23 cellular contexts compared by ENCODE assay signal in the genomic region with DNA sequence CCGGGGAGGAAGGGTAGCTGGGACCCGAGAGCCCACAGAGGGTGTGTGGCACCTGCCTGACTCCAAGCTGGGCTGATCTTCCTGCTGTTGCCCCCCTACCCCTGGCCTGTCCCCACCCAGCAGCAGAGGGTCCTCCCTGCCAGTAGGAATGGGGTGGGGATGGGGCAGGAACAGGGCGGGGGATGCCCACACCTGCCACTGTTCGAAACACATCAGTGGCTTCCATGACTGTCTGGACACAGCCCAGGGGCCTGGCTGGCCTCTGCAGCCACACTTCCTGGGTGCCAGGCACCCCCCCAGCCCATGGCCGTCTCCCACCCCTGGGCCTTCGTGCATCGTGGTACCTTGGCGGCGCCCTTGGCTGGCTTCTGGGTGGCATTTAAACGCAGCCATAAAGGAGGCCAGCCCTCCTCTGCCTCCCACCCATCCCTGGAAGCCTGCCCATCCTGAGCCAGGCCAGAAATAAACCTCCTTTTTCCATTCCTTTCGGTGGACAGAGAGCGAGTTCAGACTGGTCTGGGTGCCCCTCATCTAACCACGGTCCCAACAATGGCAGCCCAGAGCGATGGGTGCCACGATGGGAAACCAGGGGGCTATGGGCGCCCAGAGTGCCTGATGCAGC. TPM values are rescaled to one million over a fixed set of nuclear protein-coding genes. Genes with fewer than 3 reads are reported as not detected.
DNase-seq lines count a peak whose midpoint lies in the region; FAIRE-seq and TF ChIP-seq lines count a peak whose summit lies in the region.
"Had no signal": no experiment of that assay in that cellular context is flagged by ENCODE, and none has a peak within 500 bp of the region (broad histone marks: within the 10 kb centered on the region; RNA-seq: fewer than 3 reads in every experiment).

No MANE protein-coding gene starts in this region.

- H3K4me3 ChIP-seq in astrocyte (ENCODE audit: insufficient read depth, low read depth, low read length) (no peak overlapping the region), esophagus muscularis mucosa (peak overlapping the region in 3 of 4 donors; percentile 9 to 33 (median 31)), prostate gland (no peak overlapping the region), uterus (peak overlapping the region; percentile 31 to 48)
- H3K4me3 ChIP-seq: GM12878, PC-9 had no signal

- H3K27ac Mint-ChIP-seq in astrocyte (ENCODE audit: unreplicated experiment), result no peak overlapping the region
- H3K27ac Mint-ChIP-seq in activated naive CD4-positive, alpha-beta T cell treated with anti-CD3 and anti-CD28 coated beads, Interleukin-2, amount 10 ng/mL, durations not matched to agents 7 days and 5 days, result no peak overlapping the region
- H3K27ac Mint-ChIP-seq: B cell had no signal

- H3K9me3 Mint-ChIP-seq in astrocyte (ENCODE audit: unreplicated experiment), result no peaks in the 10 kb centered on the region
- H3K9me3 Mint-ChIP-seq in activated naive CD4-positive, alpha-beta T cell treated with anti-CD3 and anti-CD28 coated beads, Interleukin-2, amount 10 ng/mL, durations not matched to agents 7 days and 5 days, result no peaks in the 10 kb centered on the region
- H3K9me3 Mint-ChIP-seq: CD8-positive, alpha-beta T cell had no signal

- H3K9ac ChIP-seq in astrocyte (ENCODE audit: low read length), result peak overlapping the region; percentile 65

- H3K4me1 Mint-ChIP-seq in astrocyte (ENCODE audit: low read depth, unreplicated experiment), result peaks cover 3% of the 10 kb centered on the region
- H3K4me1 Mint-ChIP-seq in activated naive CD4-positive, alpha-beta T cell treated with anti-CD3 and anti-CD28 coated beads, Interleukin-2, amount 10 ng/mL, durations not matched to agents 7 days and 5 days, result peaks cover 10% of the 10 kb centered on the region
- H3K4me1 Mint-ChIP-seq: B cell had no signal

- H2AFZ ChIP-seq in astrocyte (ENCODE audit: low read depth, low read length), result no peak overlapping the region
- H2AFZ ChIP-seq: PC-9 had no signal

- CTCF ChIA-PET in activated naive CD4-positive, alpha-beta T cell treated with anti-CD3 and anti-CD28 coated beads, Interleukin-2, amount 10 ng/mL, durations not matched to agents 7 days and 5 days (lab: Charles Lee), result no interaction called here

- TF ChIP-seq CTCF in astrocyte (IDR thresholded peaks at IDR 0.05; ENCODE audit: insufficient read depth, low read depth, low read length), result no peak
- TF ChIP-seq CTCF in esophagus muscularis mucosa (IDR thresholded peaks at IDR 0.05), result no peak
- no peak for TF ChIP-seq CTCF in prostate gland (IDR thresholded peaks at IDR 0.05)
- TF ChIP-seq CTCF in uterus (IDR thresholded peaks at IDR 0.05), result no peak

- FAIRE-seq in astrocyte (lab: Jason Lieb, UNC), result no peak
- FAIRE-seq: GM12878 had no signal

- H3K4me1 ChIP-seq in astrocyte (ENCODE audit: insufficient read depth, low read length), result peaks cover 44% of the 10 kb centered on the region
- H3K4me1 ChIP-seq in esophagus muscularis mucosa, result peaks cover 5 to 66% (median 54%) of the 10 kb centered on the region in 4 donors
- H3K4me1 ChIP-seq in prostate gland (replicated peaks), result no peaks in the 10 kb centered on the region
- H3K4me1 ChIP-seq in uterus, result peaks cover 13 to 25% of the 10 kb centered on the region in 2 donors
- H3K4me1 ChIP-seq: Caco-2 had no signal

- H3K36me3 Mint-ChIP-seq in astrocyte (ENCODE audit: low read depth, unreplicated experiment), result no peaks in the 10 kb centered on the region
- H3K36me3 Mint-ChIP-seq in activated naive CD4-positive, alpha-beta T cell treated with anti-CD3 and anti-CD28 coated beads, Interleukin-2, amount 10 ng/mL, durations not matched to agents 7 days and 5 days, result no peaks in the 10 kb centered on the region
- H3K36me3 Mint-ChIP-seq: CD8-positive, alpha-beta T cell had no signal

- no peak for TF ChIP-seq POLR2A in esophagus muscularis mucosa (IDR thresholded peaks at IDR 0.05; ENCODE audit: low read depth)
- no peak for TF ChIP-seq POLR2A in prostate gland (IDR thresholded peaks at IDR 0.05)
- no peak for TF ChIP-seq POLR2A in uterus (IDR thresholded peaks at IDR 0.05)

- H3K27me3 ChIP-seq in astrocyte (ENCODE audit: insufficient read depth, low read length) (no peaks in the 10 kb centered on the region), esophagus muscularis mucosa (no peaks in the 10 kb centered on the region), prostate gland (replicated peaks; ENCODE audit: insufficient read depth) (no peaks in the 10 kb centered on the region), uterus (no peaks in the 10 kb centered on the region)

- no peaks in the 10 kb centered on the region for H3K36me3 ChIP-seq in astrocyte (ENCODE audit: insufficient read depth, low read length)
- no peaks in the 10 kb centered on the region for H3K36me3 ChIP-seq in esophagus muscularis mucosa
- no peaks in the 10 kb centered on the region for H3K36me3 ChIP-seq in prostate gland
- no peaks in the 10 kb centered on the region for H3K36me3 ChIP-seq in uterus

- H3K79me2 ChIP-seq in astrocyte (ENCODE audit: insufficient read depth, low read length), result no peaks in the 10 kb centered on the region

- H4K20me1 ChIP-seq in astrocyte (ENCODE audit: insufficient read depth, low read length), result no peaks in the 10 kb centered on the region

- DNase-seq in astrocyte (ENCODE audit: low read depth) (no peak), esophagus muscularis mucosa (ENCODE audit: extremely low spot score) (no peak), prostate gland (ENCODE audit: low spot score) (no peak), uterus (peak; percentile 68), HuH-7.5 (ENCODE audit: low spot score) (no peak), kidney glomerular epithelial cell (lab: John Stamatoyannopoulos, UW) (no peak)
- no peak for DNase-seq in activated naive CD4-positive, alpha-beta T cell treated with anti-CD3 and anti-CD28 coated beads, Interleukin-2, amount 10 ng/mL, durations not matched to agents 7 days and 5 days
- DNase-seq: Caco-2, DMS79, GDM1, NCI-H1048, NCI-H1417, NCI-H1694, NCI-H2029 treated with DMSO at 0.1 percent for 48 hours, NCI-H2227 treated with DMSO at 0.1 percent for 48 hours, NCI-H526 treated with DMSO at 0.1 percent for 48 hours, PC-9, SHP77 treated with DMSO at 0.1 percent for 48 hours had no signal

- no peak for TF ChIP-seq EP300 in esophagus muscularis mucosa (IDR thresholded peaks at IDR 0.05)

- H3K27ac ChIP-seq in astrocyte (ENCODE audit: low read depth, low read length) (no peak overlapping the region), esophagus muscularis mucosa (replicated peaks in 1 of 4) (peak overlapping the region; percentile 70 to 89 (median 82)), prostate gland (peak overlapping the region; percentile 4 to 26), uterus (peak overlapping the region; percentile 93 to 99)
- H3K27ac ChIP-seq: C4-2B, HL-60, PC-9 had no signal

- intact Hi-C loops in esophagus muscularis mucosa (cut with DNase I), result no loop called here
- intact Hi-C loops in prostate gland (cut with DNase I), result no loop called here
- intact Hi-C loops in uterus (cut with DNase I; ENCODE audit: low total_unique reads), result no loop called here

- WGBS in esophagus muscularis mucosa, result 69% methylated on average over 6 of the region's 16 CpGs
- WGBS in prostate gland, result 46% methylated on average over 16 of the region's 16 CpGs

- H3K4me2 ChIP-seq in astrocyte (ENCODE audit: low read length), result no peak overlapping the region
- H3K4me2 ChIP-seq: PC-9 had no signal

- peaks cover 11% of the 10 kb centered on the region for H3K27me3 Mint-ChIP-seq in astrocyte (ENCODE audit: low read depth, unreplicated experiment)
- H3K27me3 Mint-ChIP-seq in activated naive CD4-positive, alpha-beta T cell treated with anti-CD3 and anti-CD28 coated beads, Interleukin-2, amount 10 ng/mL, durations not matched to agents 7 days and 5 days, result peaks cover 21% of the 10 kb centered on the region
- H3K27me3 Mint-ChIP-seq: B cell had no signal

- H3K9me3 ChIP-seq in astrocyte (ENCODE audit: insufficient read depth, low read depth, low read length) (no peaks in the 10 kb centered on the region), esophagus muscularis mucosa (no peaks in the 10 kb centered on the region), prostate gland (no peaks in the 10 kb centered on the region), uterus (no peaks in the 10 kb centered on the region)
- H3K9me3 ChIP-seq: Caco-2 had no signal

- no peak overlapping the region for H3K4me3 Mint-ChIP-seq in astrocyte (ENCODE audit: unreplicated experiment)
- H3K4me3 Mint-ChIP-seq in activated naive CD4-positive, alpha-beta T cell treated with anti-CD3 and anti-CD28 coated beads, Interleukin-2, amount 10 ng/mL, durations not matched to agents 7 days and 5 days, result no peak overlapping the region
- H3K4me3 Mint-ChIP-seq: B cell had no signal

RNA-seq across cellular contexts. Expression of a gene that starts 0.7 kb away (rescaled TPM):
- total RNA-seq in astrocyte (0.26 and 0.36 TPM in 2 replicates), esophagus muscularis mucosa (10 to 100 TPM in 3 of 4 donors, 1 to 10 TPM in 1; 6.6 to 20.4 (median 12.4) TPM), prostate gland (1 to 10 TPM; 1.8 to 7.8 TPM), uterus (10 to 100 TPM in 2 of 4 donors, 1 to 10 TPM in 2; 4.7 to 44.2 (median 22.9) TPM)
- total RNA-seq: B cell; Caco-2; CD8-positive, alpha-beta T cell; GM12878 had no signal

Comparison
In these comparisons a context has a peak if more than half of its experiments do, and no peak if none do; other contexts are left out.
1. DNase-seq: peak in uterus (2 of 2); none in astrocyte (single experiment), esophagus muscularis mucosa (single experiment), prostate gland (single experiment), activated naive CD4-positive, alpha-beta T cell treated with anti-CD3 and anti-CD28 coated beads, Interleukin-2, amount 10 ng/mL, durations not matched to agents 7 days and 5 days (single experiment), HuH-7.5 (single experiment) and kidney glomerular epithelial cell (single experiment).
2. H3K4me3 ChIP-seq: peak in esophagus muscularis mucosa (3 of 4) and uterus (2 of 2); none in astrocyte (single experiment) and prostate gland (0 of 2).